Comparison of ENCODE assay signal across 21 cellular contexts in the genomic region with DNA sequence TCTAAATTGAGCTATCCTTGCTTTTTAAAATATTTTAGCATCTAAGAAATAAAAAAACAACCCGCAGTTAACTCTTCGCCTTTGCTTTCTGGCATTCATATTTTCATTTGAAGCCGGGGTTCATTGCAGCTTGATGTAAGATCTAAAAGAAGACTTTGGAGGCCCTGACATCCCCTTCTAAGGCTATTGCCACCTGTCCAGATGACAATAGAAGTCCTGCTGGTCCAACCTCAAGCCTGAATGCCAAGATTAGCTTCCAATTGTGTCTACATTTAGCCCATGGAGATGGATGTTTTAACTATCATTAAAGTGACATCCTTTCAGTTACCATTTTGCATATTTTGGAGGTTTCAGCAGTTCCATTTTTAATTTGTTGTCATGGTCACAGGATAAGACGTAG.
"Had no signal": no experiment of that assay in that cellular context is flagged by ENCODE, and none has a peak within 500 bp of the region (broad histone marks: within the 10 kb centered on the region; RNA-seq: fewer than 3 reads in every experiment).

No MANE protein-coding gene starts in this region.

- ATAC-seq: naive thymus-derived CD8-positive, alpha-beta T cell; right lobe of liver; stimulated activated naive B cell treated with anti-CD40 and anti-IgM and Interleukin-4, amounts not matched to agents 10 μg/mL and 1 μg/mL and 100 μg/mL, for 72 hours; stimulated activated naive CD8-positive, alpha-beta T cell treated with anti-CD3 and anti-CD28 coated beads, Interleukin-15, amount 100 ng/mL, for 72 hours had no signal

- FAIRE-seq: colon, islet of Langerhans had no signal

- H3K27ac Mint-ChIP-seq: dendritic cell treated with granulocyte-macrophage colony-stimulating factor and Interleukin-4, amounts not matched to agents 40 ng/mL and 50 ng/mL, for 4 days; naive thymus-derived CD8-positive, alpha-beta T cell; stimulated activated naive B cell treated with anti-CD40 and anti-IgM and Interleukin-4, amounts not matched to agents 10 μg/mL and 1 μg/mL and 100 μg/mL, for 72 hours; stimulated activated naive CD8-positive, alpha-beta T cell treated with anti-CD3 and anti-CD28 coated beads, Interleukin-15, amount 100 ng/mL, for 72 hours had no signal

- H3K36me3 ChIP-seq: esophagus squamous epithelium, ovary, right lobe of liver, thoracic aorta, transverse colon had no signal

- H3K4me3 Mint-ChIP-seq: dendritic cell treated with granulocyte-macrophage colony-stimulating factor and Interleukin-4, amounts not matched to agents 40 ng/mL and 50 ng/mL, for 4 days; naive thymus-derived CD8-positive, alpha-beta T cell; neural crest cell; stimulated activated naive B cell treated with anti-CD40 and anti-IgM and Interleukin-4, amounts not matched to agents 10 μg/mL and 1 μg/mL and 100 μg/mL, for 72 hours; stimulated activated naive CD8-positive, alpha-beta T cell treated with anti-CD3 and anti-CD28 coated beads, Interleukin-15, amount 100 ng/mL, for 72 hours had no signal

- H3K27me3 ChIP-seq: esophagus squamous epithelium, ovary, right lobe of liver, transverse colon had no signal

- H3K9me3 ChIP-seq: esophagus squamous epithelium, ovary, right lobe of liver, thoracic aorta, transverse colon had no signal

- H3K9me3 Mint-ChIP-seq: dendritic cell treated with granulocyte-macrophage colony-stimulating factor and Interleukin-4, amounts not matched to agents 40 ng/mL and 50 ng/mL, for 4 days; naive thymus-derived CD8-positive, alpha-beta T cell; neural crest cell; stimulated activated naive B cell treated with anti-CD40 and anti-IgM and Interleukin-4, amounts not matched to agents 10 μg/mL and 1 μg/mL and 100 μg/mL, for 72 hours; stimulated activated naive CD8-positive, alpha-beta T cell treated with anti-CD3 and anti-CD28 coated beads, Interleukin-15, amount 100 ng/mL, for 72 hours had no signal

- H3K4me3 ChIP-seq: esophagus squamous epithelium, ovary, right lobe of liver, skin epidermis, thoracic aorta, transverse colon had no signal

- H3K36me3 Mint-ChIP-seq: naive thymus-derived CD8-positive, alpha-beta T cell; stimulated activated naive B cell treated with anti-CD40 and anti-IgM and Interleukin-4, amounts not matched to agents 10 μg/mL and 1 μg/mL and 100 μg/mL, for 72 hours had no signal

- DNase-seq: cerebellar nuclear complex; esophagus squamous epithelium; foreskin fibroblast; head of caudate nucleus; hypothalamus; mesendoderm; naive thymus-derived CD8-positive, alpha-beta T cell; nucleus accumbens; ovary; right lobe of liver; stimulated activated CD4-positive, alpha-beta T cell treated with anti-CD3 and anti-CD28 coated beads, Interleukin-2, amount 100 ng/mL, for 24 hours; stimulated activated CD4-positive, alpha-beta T cell treated with anti-CD3 and anti-CD28 coated beads, Interleukin-4, amount 100 ng/mL, for 4 hours; stimulated activated naive B cell treated with anti-CD40 and anti-IgM and Interleukin-4, amounts not matched to agents 10 μg/mL and 1 μg/mL and 100 μg/mL, for 72 hours; stimulated activated naive CD8-positive, alpha-beta T cell treated with anti-CD3 and anti-CD28 coated beads, Interleukin-15, amount 100 ng/mL, for 72 hours; transverse colon had no signal

- H3K27ac ChIP-seq: esophagus squamous epithelium, right lobe of liver, skin epidermis, thoracic aorta, transverse colon had no signal

- H3K4me1 Mint-ChIP-seq: naive thymus-derived CD8-positive, alpha-beta T cell; stimulated activated naive CD8-positive, alpha-beta T cell treated with anti-CD3 and anti-CD28 coated beads, Interleukin-15, amount 100 ng/mL, for 72 hours had no signal

- H3K27me3 Mint-ChIP-seq: dendritic cell treated with granulocyte-macrophage colony-stimulating factor and Interleukin-4, amounts not matched to agents 40 ng/mL and 50 ng/mL, for 4 days; stimulated activated naive B cell treated with anti-CD40 and anti-IgM and Interleukin-4, amounts not matched to agents 10 μg/mL and 1 μg/mL and 100 μg/mL, for 72 hours; stimulated activated naive CD8-positive, alpha-beta T cell treated with anti-CD3 and anti-CD28 coated beads, Interleukin-15, amount 100 ng/mL, for 72 hours had no signal
